ENCODE assay signal across 10 cellular contexts in the genomic region with DNA sequence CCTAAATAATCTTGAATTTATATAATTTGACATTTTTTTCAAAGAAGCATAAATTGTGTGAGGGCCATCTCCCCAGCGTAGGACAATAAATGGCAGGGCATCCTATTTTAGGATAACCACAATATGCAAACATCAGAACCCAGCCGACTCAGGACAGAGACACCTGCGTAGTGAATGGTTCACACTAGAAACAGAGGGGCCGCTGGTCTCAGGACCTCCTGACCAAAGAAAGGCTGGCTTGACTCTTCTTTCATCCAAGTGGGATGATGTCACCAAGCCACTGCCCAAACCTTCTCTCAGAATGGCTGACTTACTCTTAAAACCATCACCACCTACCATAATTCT.
DNase-seq lines count a peak whose midpoint lies in the region; ATAC-seq and TF ChIP-seq lines count a peak whose summit lies in the region.
"Had no signal": no experiment of that assay in that cellular context is flagged by ENCODE, and none has a peak within 500 bp of the region (broad histone marks: within the 10 kb centered on the region; RNA-seq: fewer than 3 reads in every experiment).

No MANE protein-coding gene starts in this region.

- H3K4me1 ChIP-seq in effector memory CD4-positive, alpha-beta T cell (ENCODE audit: control insufficient read depth, insufficient read depth, low read length, poor library complexity, severe bottlenecking): peaks cover 20% of the 10 kb centered on the region
- no peaks in the 10 kb centered on the region for H3K4me1 ChIP-seq in foreskin keratinocyte

- TF ChIP-seq CTCF in foreskin keratinocyte (conservative IDR thresholded peaks at IDR 0.05): no peak

- H3K27ac ChIP-seq in effector memory CD4-positive, alpha-beta T cell (ENCODE audit: insufficient read depth, low read length, poor library complexity, severe bottlenecking): peak overlapping the region; percentile 37
- no peak overlapping the region for H3K27ac ChIP-seq in caudate nucleus (ENCODE audit: low read depth, low read length)
- no peak overlapping the region for H3K27ac ChIP-seq in foreskin keratinocyte
- H3K27ac ChIP-seq: PC-9 had no signal

- no peaks in the 10 kb centered on the region for H3K9me3 ChIP-seq in effector memory CD4-positive, alpha-beta T cell (ENCODE audit: control insufficient read depth, low read length)

- no peaks in the 10 kb centered on the region for H3K36me3 ChIP-seq in effector memory CD4-positive, alpha-beta T cell (ENCODE audit: control insufficient read depth, insufficient read depth, low read length)

- no peak overlapping the region for H3K4me3 ChIP-seq in effector memory CD4-positive, alpha-beta T cell (ENCODE audit: insufficient read depth, low read depth, low read length, poor library complexity, severe bottlenecking)
- H3K4me3 ChIP-seq: PC-9 had no signal

- H3K27me3 ChIP-seq in effector memory CD4-positive, alpha-beta T cell (replicated peaks; ENCODE audit: control insufficient read depth, insufficient read depth, low read length, poor library complexity, severe bottlenecking): no peaks in the 10 kb centered on the region
- H3K27me3 ChIP-seq in foreskin keratinocyte: no peaks in the 10 kb centered on the region

- ATAC-seq in GM18861 (IDR thresholded peaks at IDR 0.05; ENCODE audit: unreplicated experiment) (peak; percentile 39), GM21576 (IDR thresholded peaks at IDR 0.05; ENCODE audit: unreplicated experiment) (peak; percentile 56), HG03378 (IDR thresholded peaks at IDR 0.05; ENCODE audit: unreplicated experiment) (peak; percentile 40), foreskin keratinocyte (no peak)

- DNase-seq in effector memory CD4-positive, alpha-beta T cell: no peak
- DNase-seq in caudate nucleus (lab: John Stamatoyannopoulos, UW): no peak
- DNase-seq in RPMI8226: no peak
- no peak for DNase-seq in stimulated activated CD4-positive, alpha-beta T cell treated with anti-CD3 and anti-CD28 coated beads, Interleukin-4, amount 100 ng/mL, for 4 hours
- no peak for DNase-seq in foreskin keratinocyte
- DNase-seq: PC-9, retina had no signal
